Comparison of ENCODE assay signal across 1 cellular context in genomic region chr5:151095341-151096000, GRCh38.
TF ChIP-seq lines count a peak whose summit lies in the region.

No MANE protein-coding gene starts in this region.

TF ChIP-seq in GM12878, 131 proteins besides CTCF, POLR2A, EP300 and RAD21 (continued from another document):
- TF ChIP-seq ZNF687 (IDR thresholded peaks at IDR 0.05) (peak; percentile 44), PML (IDR thresholded peaks at IDR 0.05; ENCODE audit: low read length) (0 out of 2 replicates have a peak, but pooled peaks have one; percentile 35), CHD2 (IDR thresholded peaks at IDR 0.05; ENCODE audit: borderline replicate concordance, low read depth, low read length) (0 out of 2 replicates have a peak, but pooled peaks have one; percentile 27), MTA3 (IDR thresholded peaks at IDR 0.05; ENCODE audit: borderline replicate concordance, low read length) (peak; percentile 50; the same call in 1 of the 2 replicates), IKZF2 (IDR thresholded peaks at IDR 0.05) (peak; percentile 28 to 46; a peak in 2 of 4 replicates), CREB1 (IDR thresholded peaks at IDR 0.05; ENCODE audit: low read depth) (0 out of 2 replicates have a peak, but pooled peaks have one; percentile 34), POLR2AphosphoS2 (IDR thresholded peaks at IDR 0.05; ENCODE audit: low read depth, low read length) (no peak; the same call in 1 of the 2 replicates), POLR2AphosphoS5 (IDR thresholded peaks at IDR 0.05; ENCODE audit: low read length) (peak; percentile 49), PAX8 (IDR thresholded peaks at IDR 0.05) (no peak), CEBPB (IDR thresholded peaks at IDR 0.05; ENCODE audit: borderline replicate concordance in 1 of 2, low read depth in 2 of 2, low read length in 2 of 2) (no peak), IKZF1 (conservative IDR thresholded peaks at IDR 0.05) (peak; percentile 55), EED (IDR thresholded peaks at IDR 0.05; ENCODE audit: low read depth) (peak; percentile 33), HDGF (IDR thresholded peaks at IDR 0.05) (no peak), FOXM1 (IDR thresholded peaks at IDR 0.05; ENCODE audit: low read depth, low read length) (0 out of 2 replicates have a peak, but pooled peaks have one; percentile 16), BCL3 (IDR thresholded peaks at IDR 0.05; ENCODE audit: borderline replicate concordance, insufficient read depth, low read depth, low read length, poor library complexity, severe bottlenecking) (peak; percentile 54)
